In genomic region chr16:30927789-30928378, GRCh38 we compare ENCODE assay signal across 7 cellular contexts. TPM values are rescaled to one million over a fixed set of nuclear protein-coding genes. Genes with fewer than 3 reads are reported as not detected.
DNase-seq lines count a peak whose midpoint lies in the region; ATAC-seq, FAIRE-seq and TF ChIP-seq lines count a peak whose summit lies in the region.

No MANE protein-coding gene starts in this region.

- H3K27me3 Mint-ChIP-seq in WTC11 (ENCODE audit: low read depth) (no peaks in the 10 kb centered on the region), progenitor cell of endocrine pancreas (no peaks in the 10 kb centered on the region)

- TF ChIP-seq CTCF in WTC11 (IDR thresholded peaks at IDR 0.05) (no peak), foreskin keratinocyte (conservative IDR thresholded peaks at IDR 0.05) (no peak), progenitor cell of endocrine pancreas (IDR thresholded peaks at IDR 0.05; ENCODE audit: unreplicated experiment) (no peak)

- ATAC-seq in WTC11 (peak; percentile 73), foreskin keratinocyte (peak; percentile 79), GM21367 (IDR thresholded peaks at IDR 0.05; ENCODE audit: unreplicated experiment) (no peak), HG03095 (IDR thresholded peaks at IDR 0.05; ENCODE audit: unreplicated experiment) (no peak)

- POLR2A ChIA-PET in WTC11 (lab: Charles Lee), result interaction anchor here (0.6 to 1.0 kb wide), 2 partner anchors 14 to 252 kb away, joined by 3 to 4 read pairs; partner anchors contain the start of gene FUS

- H3K27ac ChIP-seq in foreskin keratinocyte, result no peak overlapping the region

- H3K27ac Mint-ChIP-seq in WTC11 (no peak overlapping the region), progenitor cell of endocrine pancreas (no peak overlapping the region)

- H3K36me3 Mint-ChIP-seq in WTC11 (peaks cover 29% of the 10 kb centered on the region), progenitor cell of endocrine pancreas (ENCODE audit: insufficient read depth) (peaks cover 5% of the 10 kb centered on the region)

- no peaks in the 10 kb centered on the region for H3K27me3 ChIP-seq in foreskin keratinocyte

- H3K4me1 ChIP-seq in foreskin keratinocyte, result no peaks in the 10 kb centered on the region

- peak overlapping the region; percentile 12; the same call in 1 of the 2 replicates for H3K4me3 Mint-ChIP-seq in WTC11
- peak overlapping the region; percentile 24 for H3K4me3 Mint-ChIP-seq in progenitor cell of endocrine pancreas (ENCODE audit: low read depth)

- peaks cover 20% of the 10 kb centered on the region for H3K4me1 Mint-ChIP-seq in WTC11
- H3K4me1 Mint-ChIP-seq in progenitor cell of endocrine pancreas (ENCODE audit: low read depth), result peaks cover 8% of the 10 kb centered on the region

- CTCF ChIA-PET in WTC11 (lab: Charles Lee), result interaction anchor here (1.0 to 6.5 kb wide), 5 partner anchors 13 to 165 kb away, joined by 3 to 79 read pairs (median 7); no protein-coding TSS in a partner anchor

- FAIRE-seq in GM18507 (lab: Jason Lieb, UNC), result peak; percentile 80

- DNase-seq in GM18507 (ENCODE audit: extremely low spot score, insufficient read length, low read depth) (no peak), NCI-H187 treated with DMSO at 0.1 percent for 48 hours (lab: John Stamatoyannopoulos, UW) (peak; percentile 53), WTC11 (ENCODE audit: low spot score) (peak; percentile 85), foreskin keratinocyte (peak; percentile 91 to 96), progenitor cell of endocrine pancreas (ENCODE audit: low spot score, unreplicated experiment) (peak; percentile 48)

- H3K9me3 Mint-ChIP-seq in WTC11, result no peaks in the 10 kb centered on the region
- H3K9me3 Mint-ChIP-seq in progenitor cell of endocrine pancreas (ENCODE audit: low read depth), result no peaks in the 10 kb centered on the region

TF ChIP-seq in WTC11, 78 proteins besides CTCF, POLR2A, EP300 and RAD21:
- TF ChIP-seq MYBL2 (CRISPR knock-in tag; IDR thresholded peaks at IDR 0.05) (no peak), HMGA2 (CRISPR knock-in tag; IDR thresholded peaks at IDR 0.05) (no peak), ZNF396 (CRISPR knock-in tag; IDR thresholded peaks at IDR 0.05; ENCODE audit: borderline replicate concordance) (no peak), SMAD4 (CRISPR knock-in tag; IDR thresholded peaks at IDR 0.05) (no peak), OVOL2 (CRISPR knock-in tag; IDR thresholded peaks at IDR 0.05; ENCODE audit: borderline replicate concordance) (no peak), PRDM15 (CRISPR knock-in tag; IDR thresholded peaks at IDR 0.05) (no peak), ZBTB21 (CRISPR knock-in tag; IDR thresholded peaks at IDR 0.05; ENCODE audit: borderline replicate concordance) (no peak), MLX (CRISPR knock-in tag; IDR thresholded peaks at IDR 0.05) (no peak), CREM (CRISPR knock-in tag; IDR thresholded peaks at IDR 0.05) (no peak), ATF6 (CRISPR knock-in tag; IDR thresholded peaks at IDR 0.05) (no peak), GTF2I (CRISPR knock-in tag; conservative IDR thresholded peaks at IDR 0.05) (no peak), ZNF671 (CRISPR knock-in tag; IDR thresholded peaks at IDR 0.05) (no peak), RELA (CRISPR knock-in tag; IDR thresholded peaks at IDR 0.05; ENCODE audit: borderline replicate concordance) (no peak), ATF1 (CRISPR knock-in tag; IDR thresholded peaks at IDR 0.05) (no peak), ZNF423 (CRISPR knock-in tag; IDR thresholded peaks at IDR 0.05) (no peak)

RNA-seq across cellular contexts. Expression of gene FBXL19, which starts 4.5 kb away (rescaled TPM):
- 79.0 to 84.9 TPM (median 84.3 TPM) in 3 replicates for total RNA-seq in WTC11 (2021)
- total RNA-seq in foreskin keratinocyte, result 32.2 and 33.0 TPM in 2 replicates
- polyA plus RNA-seq in foreskin keratinocyte, result 21.8 and 23.3 TPM in 2 replicates
- 65.6 and 66.8 TPM in 2 replicates for total RNA-seq in progenitor cell of endocrine pancreas

RNA-seq across cellular contexts. Expression of gene ORAI3, which starts 21.0 kb away (rescaled TPM):
- 10.8 to 13.5 TPM (median 13.2 TPM) in 3 replicates for total RNA-seq in WTC11 (2021)
- 8.4 and 9.0 TPM in 2 replicates for total RNA-seq in foreskin keratinocyte
- polyA plus RNA-seq in foreskin keratinocyte, result 9.1 and 9.2 TPM in 2 replicates
- 19.1 and 19.5 TPM in 2 replicates for total RNA-seq in progenitor cell of endocrine pancreas

RNA-seq across cellular contexts. Expression of gene SETD1A, which starts 29.7 kb away (rescaled TPM):
- 29.3 to 31.1 TPM (median 29.4 TPM) in 3 replicates for total RNA-seq in WTC11 (2021)
- 6.7 and 7.1 TPM in 2 replicates for total RNA-seq in foreskin keratinocyte
- polyA plus RNA-seq in foreskin keratinocyte, result 6.0 and 6.4 TPM in 2 replicates
- 25.4 and 27.7 TPM in 2 replicates for total RNA-seq in progenitor cell of endocrine pancreas

RNA-seq across cellular contexts. Expression of gene CTF1, which starts 31.5 kb away (rescaled TPM):
- total RNA-seq in WTC11 (2021) (1.4 to 1.9 TPM (median 1.6 TPM) in 3 replicates), foreskin keratinocyte (0.95 and 1.6 TPM in 2 replicates), progenitor cell of endocrine pancreas (4.5 and 5.1 TPM in 2 replicates)
- polyA plus RNA-seq in foreskin keratinocyte, result 3.0 and 3.2 TPM in 2 replicates

RNA-seq across cellular contexts. Expression of gene BCL7C, which starts 34.0 kb away (rescaled TPM):
- total RNA-seq in WTC11 (2021), result 18.3 to 20.3 TPM (median 18.7 TPM) in 3 replicates
- total RNA-seq in foreskin keratinocyte, result 35.3 and 39.1 TPM in 2 replicates
- 48.6 and 51.0 TPM in 2 replicates for polyA plus RNA-seq in foreskin keratinocyte
- total RNA-seq in progenitor cell of endocrine pancreas, result 33.2 and 34.2 TPM in 2 replicates

Comparison
In these comparisons a context has a peak if more than half of its experiments do, and no peak if none do; other contexts are left out.
1. ATAC-seq: peak in WTC11 (single experiment) and foreskin keratinocyte (single experiment); none in GM21367 (single experiment) and HG03095 (single experiment).